ENCODE assay signal across 11 cellular contexts in the genomic region with DNA sequence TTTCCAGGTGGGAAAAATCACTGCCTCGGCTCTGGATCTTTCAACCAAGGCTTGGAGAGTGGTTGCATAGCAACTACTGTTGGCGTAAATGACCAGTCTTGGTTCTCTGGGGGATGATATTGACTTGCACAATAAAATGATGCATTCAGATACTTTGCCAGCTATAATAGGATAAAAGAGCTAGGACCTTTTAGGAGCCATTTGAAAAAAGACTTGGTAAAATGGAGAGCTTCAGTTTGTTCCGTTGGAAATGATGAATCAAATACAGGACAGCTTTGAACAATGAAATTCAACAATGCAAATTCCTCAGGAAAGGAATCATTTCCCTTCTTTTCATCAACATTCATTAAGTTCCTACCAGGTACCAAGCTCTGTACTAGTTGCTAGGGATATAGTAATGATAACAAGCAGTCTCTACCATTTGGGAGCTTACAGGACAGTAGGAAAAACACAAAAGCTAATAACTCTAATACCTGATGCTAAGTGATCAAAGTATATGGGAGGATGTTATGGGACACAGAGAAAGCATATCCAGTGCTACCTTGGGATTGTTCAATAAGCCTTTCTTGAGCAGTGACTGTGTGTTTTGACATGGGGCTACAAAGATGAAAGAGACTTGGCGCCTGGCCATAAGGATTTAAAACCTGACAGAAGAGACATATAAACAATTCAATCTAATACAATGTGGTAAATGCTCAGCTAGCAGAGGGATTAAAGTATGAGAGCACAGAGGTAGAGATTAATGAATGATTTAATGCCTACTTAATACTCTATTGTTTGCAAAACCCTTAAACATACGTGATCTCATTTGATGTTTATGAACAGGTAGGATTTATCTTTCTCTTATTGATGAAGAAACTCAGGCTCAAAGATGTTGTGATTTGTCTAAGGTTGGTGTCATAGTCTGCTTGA.
A peak's percentile ranks its signal among the peaks of the same experiment; 100 is the strongest.
DNase-seq lines count a peak whose midpoint lies in the region; ATAC-seq and TF ChIP-seq lines count a peak whose summit lies in the region.
"Had no signal": no experiment of that assay in that cellular context is flagged by ENCODE, and none has a peak within 500 bp of the region (broad histone marks: within the 10 kb centered on the region; RNA-seq: fewer than 3 reads in every experiment).

No MANE protein-coding gene starts in this region.

- no peak overlapping the region for H3K9ac ChIP-seq in endodermal cell (ENCODE audit: extremely low read depth, low read length, poor library complexity, severe bottlenecking)

- H3K36me3 Mint-ChIP-seq in T-helper 17 cell (ENCODE audit: low read depth) (no peaks in the 10 kb centered on the region), endodermal cell (ENCODE audit: low read depth) (no peaks in the 10 kb centered on the region)

- H3K27me3 Mint-ChIP-seq in T-helper 17 cell (no peaks in the 10 kb centered on the region), endodermal cell (ENCODE audit: insufficient read depth) (no peaks in the 10 kb centered on the region)

- H3K9me3 ChIP-seq in T-helper 17 cell (ENCODE audit: control insufficient read depth, low read length, poor library complexity, severe bottlenecking) (no peaks in the 10 kb centered on the region), endodermal cell (ENCODE audit: control insufficient read depth, low read length) (no peaks in the 10 kb centered on the region)

- intact Hi-C loops in sciatic nerve (cut with DNase I): no loop called here

- ATAC-seq in T-helper 17 cell (no peak), sciatic nerve (peak; percentile 84), GM21515 (IDR thresholded peaks at IDR 0.05; ENCODE audit: unreplicated experiment) (no peak)

- no peak overlapping the region for H3K27ac ChIP-seq in endodermal cell (ENCODE audit: low read depth, low read length)

- no peaks in the 10 kb centered on the region for H3K27me3 ChIP-seq in endodermal cell (ENCODE audit: control insufficient read depth, insufficient read depth, low read length, poor library complexity, severe bottlenecking)

- no peaks in the 10 kb centered on the region for H3K36me3 ChIP-seq in endodermal cell (ENCODE audit: control insufficient read depth, insufficient read depth, low read length)

- H3K4me3 ChIP-seq in fibroblast of the aortic adventitia (ENCODE audit: low read depth, low read length) (no peak overlapping the region), endodermal cell (ENCODE audit: low read length) (no peak overlapping the region)

- H3K4me3 Mint-ChIP-seq in T-helper 17 cell (no peak overlapping the region), endodermal cell (no peak overlapping the region)

- no peaks in the 10 kb centered on the region for H3K9me3 Mint-ChIP-seq in endodermal cell

- DNase-seq in NCI-H1417 (lab: John Stamatoyannopoulos, UW) (peak in 2 of 3 experiments; percentile 25 to 77), NCI-H1417 treated with DMSO at 0.1 percent for 48 hours (lab: John Stamatoyannopoulos, UW) (no peak), T-helper 17 cell (no peak), fibroblast of the aortic adventitia (ENCODE audit: low read depth) (peak; percentile 88), sciatic nerve (ENCODE audit: low spot score) (no peak), nucleus accumbens (lab: John Stamatoyannopoulos, UW) (no peak), endodermal cell (no peak)
- DNase-seq: erythroblast; occipital lobe; stimulated activated CD4-positive, alpha-beta T cell treated with anti-CD3 and anti-CD28 coated beads, Interleukin-2, amount 100 ng/mL, for 48 hours had no signal

- H3K27ac Mint-ChIP-seq in T-helper 17 cell (peak overlapping the region; percentile 97), endodermal cell (no peak overlapping the region)

- peaks cover 46% of the 10 kb centered on the region for H3K4me1 Mint-ChIP-seq in T-helper 17 cell
- H3K4me1 Mint-ChIP-seq in endodermal cell: peaks cover 14% of the 10 kb centered on the region

- no peaks in the 10 kb centered on the region for H3K4me1 ChIP-seq in endodermal cell (ENCODE audit: control insufficient read depth, insufficient read depth, low read length)

- WGBS in endodermal cell (ENCODE audit: insufficient coverage in 1 of 2, insufficient read length in 1 of 2), 2 experiments: 86 to 94% methylated on average over 2 to 5 of the region's 5 CpGs

- TF ChIP-seq CTCF in fibroblast of the aortic adventitia (IDR thresholded peaks at IDR 0.05; ENCODE audit: insufficient read depth, low read length) (no peak), endodermal cell (conservative IDR thresholded peaks at IDR 0.05) (no peak)

Comparison
In these comparisons a context has a peak if more than half of its experiments do, and no peak if none do; other contexts are left out.
1. DNase-seq: peak in NCI-H1417 (2 of 3) and fibroblast of the aortic adventitia (single experiment); none in NCI-H1417 treated with DMSO at 0.1 percent for 48 hours (single experiment), T-helper 17 cell (0 of 3), sciatic nerve (single experiment), nucleus accumbens (0 of 56) and endodermal cell (single experiment).